ENCODE assay signal across 8 cellular contexts in the genomic region with DNA sequence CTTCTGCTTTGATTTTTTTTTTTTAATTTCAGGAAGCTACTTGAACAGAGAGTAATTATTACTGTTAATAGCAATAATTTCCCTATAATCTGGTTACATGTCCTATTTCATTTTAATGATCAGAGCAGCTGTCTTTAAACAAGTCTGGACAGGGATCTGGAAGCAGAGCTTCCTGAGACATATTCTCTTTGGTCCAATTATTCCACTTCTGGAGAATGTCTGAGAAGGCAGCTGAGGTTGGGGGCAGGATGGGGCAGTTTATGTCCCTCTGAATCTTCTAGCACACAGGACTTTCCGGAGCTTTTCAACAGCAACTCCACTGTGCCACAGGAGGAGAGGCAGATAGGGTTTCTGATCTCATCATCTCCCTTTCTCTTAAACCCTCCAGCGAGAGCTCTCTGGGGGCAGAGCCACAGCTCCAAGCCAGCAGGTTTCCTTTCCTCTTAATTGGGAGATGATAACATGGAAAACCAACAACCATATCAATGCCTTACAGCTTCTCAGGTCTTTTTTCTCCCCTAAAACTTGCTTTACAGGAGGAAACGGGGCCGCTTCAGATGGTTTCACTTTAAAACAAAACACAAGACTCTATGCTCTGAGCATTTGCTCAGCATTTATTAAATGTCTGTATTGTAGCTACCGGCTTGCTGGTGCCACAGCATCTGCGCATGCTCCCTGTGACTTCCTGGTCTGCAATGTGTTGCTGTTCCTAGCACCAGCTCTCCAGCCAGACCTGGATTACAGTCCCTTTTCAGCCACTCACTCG.
DNase-seq lines count a peak whose midpoint lies in the region; ATAC-seq, FAIRE-seq and TF ChIP-seq lines count a peak whose summit lies in the region.

No MANE protein-coding gene starts in this region.

- no peaks in the 10 kb centered on the region for H3K79me1 ChIP-seq in H1 (ENCODE audit: low read depth, low read length)

- no peak overlapping the region for H4K5ac ChIP-seq in H1 (ENCODE audit: insufficient read length, low read depth, low read length)

- no peak overlapping the region for H3K23ac ChIP-seq in H1 (ENCODE audit: insufficient read length)

- H4K20me1 ChIP-seq in BLaER1 treated with 17β-estradiol and CSF1 and Interleukin-3, amounts not matched to agents 10 nM and 100 nM, result no peaks in the 10 kb centered on the region
- no peaks in the 10 kb centered on the region for H4K20me1 ChIP-seq in H1 (replicated peaks in 1 of 2; ENCODE audit: control insufficient read depth in 1 of 2, insufficient read depth in 2 of 2, low read length in 2 of 2)

- TF ChIP-seq POLR2A in H1 (IDR thresholded peaks at IDR 0.05; ENCODE audit: control extremely low read depth in 1 of 2, low read depth in 2 of 2, low read length in 2 of 2), result no peak

- H3K4me1 ChIP-seq in BLaER1 treated with 17β-estradiol and CSF1 and Interleukin-3, amounts not matched to agents 10 nM and 100 nM, result peaks cover 11 to 18% (median 13%) of the 10 kb centered on the region in 10 experiments; a peak in 18 of 20 replicates
- H3K4me1 ChIP-seq in SJSA1 (replicated peaks), result peaks cover 11% of the 10 kb centered on the region
- no peaks in the 10 kb centered on the region for H3K4me1 ChIP-seq in H1 (replicated peaks in 1 of 4; ENCODE audit: control insufficient read depth in 3 of 4, insufficient read depth in 4 of 4, low read length in 3 of 4)
- H3K4me1 ChIP-seq in muscle layer of colon (ENCODE audit: insufficient read depth, low read length), result peaks cover 5% of the 10 kb centered on the region
- H3K4me1 ChIP-seq in thoracic aorta (ENCODE audit: control insufficient read depth in 1 of 2, low read depth in 2 of 2), result peaks cover 11 to 40% of the 10 kb centered on the region in 2 donors

- POLR2A ChIA-PET in H1 (lab: Charles Lee; ENCODE audit: partially characterized antibody), result no interaction called here

- no peak overlapping the region for H3K14ac ChIP-seq in H1 (ENCODE audit: insufficient read length)

- H3K23me2 ChIP-seq in H1 (ENCODE audit: low read depth, low read length), result no peaks in the 10 kb centered on the region

- peak overlapping the region; percentile 25 to 79 (median 57); a peak in 19 of 22 replicates for H3K27ac ChIP-seq in BLaER1 treated with 17β-estradiol and CSF1 and Interleukin-3, amounts not matched to agents 10 nM and 100 nM
- H3K27ac ChIP-seq in SJSA1 (no peak overlapping the region), H1 (ENCODE audit: low read depth, low read length) (no peak overlapping the region), muscle layer of colon (ENCODE audit: low read depth, low read length) (peak overlapping the region; percentile 81), thoracic aorta (peak overlapping the region; percentile 15 to 54)

- H3K9me3 ChIP-seq in BLaER1 treated with 17β-estradiol and CSF1 and Interleukin-3, amounts not matched to agents 10 nM and 100 nM (replicated peaks in 1 of 11), result peaks cover 0 to 10% (median 6%) of the 10 kb centered on the region in 11 experiments; a peak in 7 of 22 replicates
- H3K9me3 ChIP-seq in SJSA1 (replicated peaks) (no peaks in the 10 kb centered on the region), H1 (ENCODE audit: insufficient read depth in 2 of 2, low read depth in 1 of 2, low read length in 1 of 2) (no peaks in the 10 kb centered on the region), muscle layer of colon (ENCODE audit: low read length) (no peaks in the 10 kb centered on the region), thoracic aorta (no peaks in the 10 kb centered on the region)

- no peak overlapping the region for H2BK120ac ChIP-seq in H1 (replicated peaks; ENCODE audit: low read depth, low read length)

- no peak for FAIRE-seq in H1 (lab: Jason Lieb, UNC)

- no peaks in the 10 kb centered on the region for H3K79me2 ChIP-seq in H1 (ENCODE audit: control insufficient read depth in 1 of 2, insufficient read depth in 2 of 2, low read length in 2 of 2)

- H2BK20ac ChIP-seq in H1 (ENCODE audit: low read length), result no peak overlapping the region

- CTCF ChIA-PET in H1 (lab: Charles Lee; ENCODE audit: partially characterized antibody), result interaction anchor here (0.7 to 0.9 kb wide), 3 partner anchors 9 to 231 kb away, joined by 3 to 4 read pairs (median 3); no protein-coding TSS in a partner anchor

- TF ChIP-seq RAD21 in H1 (IDR thresholded peaks at IDR 0.05 in 1 of 2, conservative IDR thresholded peaks at IDR 0.05 in 1 of 2; ENCODE audit: low read depth in 2 of 2, low read length in 2 of 2), result no peak

- no peak overlapping the region for H2BK5ac ChIP-seq in H1 (ENCODE audit: low read depth, low read length)

- no peak overlapping the region for H4K91ac ChIP-seq in H1 (replicated peaks; ENCODE audit: insufficient read length, low read length)

- H2AK5ac ChIP-seq in H1 (ENCODE audit: low read depth, low read length), result no peak overlapping the region

- 91% methylated on average over 7 of the region's 7 CpGs; no CpG with 5 or more reads in 1 of the 2 experiments for WGBS in H1 (ENCODE audit: extremely low coverage in 1 of 2, insufficient coverage in 1 of 2, insufficient read length in 1 of 2, insufficient replicate concordance in 2 of 2, low coverage in 1 of 2, low lambda C conversion rate in 2 of 2, missing lambda C conversion rate in 1 of 2), 2 experiments

- peak overlapping the region; percentile 64 to 92 (median 82) for H3K4me2 ChIP-seq in BLaER1 treated with 17β-estradiol and CSF1 and Interleukin-3, amounts not matched to agents 10 nM and 100 nM
- H3K4me2 ChIP-seq in H1 (ENCODE audit: insufficient read depth in 1 of 2, low read depth in 2 of 2, low read length in 2 of 2), result no peak overlapping the region

- no peak overlapping the region for H2BK15ac ChIP-seq in H1 (ENCODE audit: low read length)

- peak overlapping the region; percentile 16; the same call in 1 of the 2 replicates for H2AFZ ChIP-seq in H1 (ENCODE audit: low read length)

- no peak overlapping the region for H2BK12ac ChIP-seq in H1 (ENCODE audit: low read depth, low read length)

- no peak for TF ChIP-seq EP300 in H1 (IDR thresholded peaks at IDR 0.05; ENCODE audit: borderline replicate concordance in 1 of 2, low read depth in 2 of 2, low read length in 2 of 2)

- TF ChIP-seq CTCF in H1 (IDR thresholded peaks at IDR 0.05; ENCODE audit: control extremely low read depth in 1 of 3, insufficient read depth in 1 of 3, low read depth in 1 of 3, low read length in 3 of 3) (no peak), thoracic aorta (IDR thresholded peaks at IDR 0.05) (no peak)

- H3K4ac ChIP-seq in H1 (replicated peaks; ENCODE audit: insufficient read length, low read depth, low read length), result no peak overlapping the region

- H3K9ac ChIP-seq in BLaER1 treated with 17β-estradiol and CSF1 and Interleukin-3, amounts not matched to agents 10 nM and 100 nM, result peak overlapping the region; percentile 36 to 68 (median 51); a peak in 19 of 22 replicates
- H3K9ac ChIP-seq in H1 (replicated peaks in 1 of 4; ENCODE audit: extremely low read depth in 1 of 4, low read depth in 3 of 4, low read length in 3 of 4) (no peak overlapping the region), muscle layer of colon (ENCODE audit: low read length) (no peak overlapping the region)

- no peaks in the 10 kb centered on the region for H3K27me3 ChIP-seq in BLaER1 treated with 17β-estradiol and CSF1 and Interleukin-3, amounts not matched to agents 10 nM and 100 nM
- H3K27me3 ChIP-seq in SJSA1 (replicated peaks) (no peaks in the 10 kb centered on the region), H1 (replicated peaks in 1 of 4; ENCODE audit: control insufficient read depth in 3 of 4, extremely low read depth in 1 of 4, insufficient read depth in 3 of 4, low read length in 3 of 4) (no peaks in the 10 kb centered on the region), muscle layer of colon (ENCODE audit: control insufficient read depth in 1 of 2, insufficient read depth in 2 of 2, low read length in 2 of 2) (no peaks in the 10 kb centered on the region), thoracic aorta (replicated peaks; ENCODE audit: insufficient read depth) (no peaks in the 10 kb centered on the region)

- H3K18ac ChIP-seq in H1 (ENCODE audit: extremely low read depth, low read length), result no peak overlapping the region

- peak overlapping the region; percentile 22 to 60 (median 38); a peak in 16 of 20 replicates for H3K4me3 ChIP-seq in BLaER1 treated with 17β-estradiol and CSF1 and Interleukin-3, amounts not matched to agents 10 nM and 100 nM
- H3K4me3 ChIP-seq in SJSA1 (peak overlapping the region; percentile 22), H1 (ENCODE audit: extremely low read depth in 1 of 4, insufficient read depth in 2 of 4, low read depth in 3 of 4, low read length in 4 of 4) (no peak overlapping the region), muscle layer of colon (ENCODE audit: low read depth in 1 of 2, low read length in 2 of 2) (no peak overlapping the region), thoracic aorta (peak overlapping the region; percentile 58)

- H3K36me3 ChIP-seq in BLaER1 treated with 17β-estradiol and CSF1 and Interleukin-3, amounts not matched to agents 10 nM and 100 nM, result no peaks in the 10 kb centered on the region
- H3K36me3 ChIP-seq in SJSA1, result no peaks in the 10 kb centered on the region
- H3K36me3 ChIP-seq in H1 (ENCODE audit: control insufficient read depth in 2 of 4, insufficient read depth in 4 of 4, low read length in 3 of 4), result no peaks in the 10 kb centered on the region
- no peaks in the 10 kb centered on the region for H3K36me3 ChIP-seq in muscle layer of colon (ENCODE audit: insufficient read depth, low read length)
- no peaks in the 10 kb centered on the region for H3K36me3 ChIP-seq in thoracic aorta

- no peak overlapping the region for H3K56ac ChIP-seq in H1 (replicated peaks; ENCODE audit: insufficient read length, low read depth, low read length)

- ATAC-seq in GM21619 (IDR thresholded peaks at IDR 0.05; ENCODE audit: unreplicated experiment) (peak; percentile 83), thoracic aorta (ENCODE audit: insufficient number of reproducible peaks, low FRiP score, low read depth) (peak; percentile 44), HG03175 (IDR thresholded peaks at IDR 0.05; ENCODE audit: unreplicated experiment) (no peak)

- DNase-seq in SJSA1 (ENCODE audit: low read depth in 1 of 2, low spot score in 2 of 2) (peak; percentile 56 to 66), H1 (ENCODE audit: low read depth in 1 of 2, low spot score in 2 of 2) (no peak), thoracic aorta (ENCODE audit: low spot score) (no peak), NCI-H128 (lab: John Stamatoyannopoulos, UW; ENCODE audit: unreplicated experiment) (no peak)

- H4K8ac ChIP-seq in H1 (ENCODE audit: extremely low read depth, insufficient read depth, low read length), result no peak overlapping the region

TF ChIP-seq in H1, 55 proteins besides CTCF, POLR2A, EP300 and RAD21 (continues in another document):
- TF ChIP-seq CBX8 (IDR thresholded peaks at IDR 0.05; ENCODE audit: borderline replicate concordance, low read depth, low read length) (no peak), PHF8 (conservative IDR thresholded peaks at IDR 0.05; ENCODE audit: low read depth, low read length) (no peak), TAF7 (optimal IDR thresholded peaks at IDR 0.05; ENCODE audit: borderline replicate concordance, low read depth, low read length) (no peak)
- TF ChIP-seq, protein P1, sequence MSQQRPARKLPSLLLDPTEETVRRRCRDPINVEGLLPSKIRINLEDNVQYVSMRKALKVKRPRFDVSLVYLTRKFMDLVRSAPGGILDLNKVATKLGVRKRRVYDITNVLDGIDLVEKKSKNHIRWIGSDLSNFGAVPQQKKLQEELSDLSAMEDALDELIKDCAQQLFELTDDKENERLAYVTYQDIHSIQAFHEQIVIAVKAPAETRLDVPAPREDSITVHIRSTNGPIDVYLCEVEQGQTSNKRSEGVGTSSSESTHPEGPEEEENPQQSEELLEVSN (IDR thresholded peaks at IDR 0.05), result no peak

Comparison
In these comparisons a context has a peak if more than half of its experiments do, and no peak if none do; other contexts are left out.
1. H3K27ac ChIP-seq: peak in BLaER1 treated with 17β-estradiol and CSF1 and Interleukin-3, amounts not matched to agents 10 nM and 100 nM (11 of 11), muscle layer of colon (single experiment) and thoracic aorta (2 of 2); none in SJSA1 (single experiment) and H1 (single experiment).
2. H3K4me2 ChIP-seq: peak in BLaER1 treated with 17β-estradiol and CSF1 and Interleukin-3, amounts not matched to agents 10 nM and 100 nM (11 of 11); none in H1 (0 of 2).
3. H3K4me3 ChIP-seq: peak in BLaER1 treated with 17β-estradiol and CSF1 and Interleukin-3, amounts not matched to agents 10 nM and 100 nM (10 of 10), SJSA1 (single experiment) and thoracic aorta (single experiment); none in H1 (0 of 4) and muscle layer of colon (0 of 2).
4. H3K9ac ChIP-seq: peak in BLaER1 treated with 17β-estradiol and CSF1 and Interleukin-3, amounts not matched to agents 10 nM and 100 nM (11 of 11); none in H1 (0 of 4) and muscle layer of colon (single experiment).
5. DNase-seq: peak in SJSA1 (2 of 2); none in H1 (0 of 2), thoracic aorta (single experiment) and NCI-H128 (single experiment).